8 cellular contexts compared by ENCODE assay signal in genomic region chr7:38796636-38797501, GRCh38.
A peak's percentile ranks its signal among the peaks of the same experiment; 100 is the strongest.
DNase-seq lines count a peak whose midpoint lies in the region; ATAC-seq and TF ChIP-seq lines count a peak whose summit lies in the region.

No MANE protein-coding gene starts in this region.

- ATAC-seq in HG03025 (IDR thresholded peaks at IDR 0.05; ENCODE audit: low FRiP score, unreplicated experiment) (no peak), GM21515 (IDR thresholded peaks at IDR 0.05; ENCODE audit: unreplicated experiment) (no peak)

- H3K36me3 ChIP-seq in CD4-positive, alpha-beta memory T cell (ENCODE audit: insufficient read depth, low read length), result peaks cover 6% of the 10 kb centered on the region
- H3K36me3 ChIP-seq in HAP-1 (replicated peaks), result no peaks in the 10 kb centered on the region
- H3K36me3 ChIP-seq in fibroblast of lung (ENCODE audit: control insufficient read depth, insufficient read depth, low read length), result peaks cover under 1% of the 10 kb centered on the region

- POLR2A ChIA-PET in CD4-positive, alpha-beta memory T cell (lab: Charles Lee; ENCODE audit: partially characterized antibody), result interaction anchor here (0.5 kb wide), 1 partner anchor 53 kb away, joined by 3 read pairs; no protein-coding TSS in a partner anchor

- H2AFZ ChIP-seq in fibroblast of lung (ENCODE audit: low read length), result no peak overlapping the region

- H4K20me1 ChIP-seq in fibroblast of lung (ENCODE audit: control insufficient read depth, extremely low read depth, insufficient read depth, low read length), result no peaks in the 10 kb centered on the region

- H3K27ac Mint-ChIP-seq in CD4-positive, alpha-beta memory T cell, result peak overlapping the region in 1 of 7 donors; percentile 67
- no peak overlapping the region for H3K27ac Mint-ChIP-seq in osteocyte (ENCODE audit: unreplicated experiment)

- intact Hi-C loops in CD4-positive, alpha-beta memory T cell (cut with micrococcal nuclease), result no loop called here

- no peak overlapping the region for H3K9ac ChIP-seq in fibroblast of lung (ENCODE audit: insufficient read depth, low read length)

- no peak overlapping the region for H3K4me2 ChIP-seq in fibroblast of lung (ENCODE audit: extremely low read depth, insufficient read depth, low read length)

- H3K27ac ChIP-seq in CD4-positive, alpha-beta memory T cell (ENCODE audit: low read depth, low read length), result no peak overlapping the region
- no peak overlapping the region for H3K27ac ChIP-seq in fibroblast of lung (ENCODE audit: insufficient read depth, low read length)

- no peaks in the 10 kb centered on the region for H3K9me3 ChIP-seq in CD4-positive, alpha-beta memory T cell (ENCODE audit: control insufficient read depth in 1 of 2, low read length in 2 of 2)
- H3K9me3 ChIP-seq in HAP-1 (no peaks in the 10 kb centered on the region), fibroblast of lung (ENCODE audit: control insufficient read depth, insufficient read depth, low read depth, low read length) (no peaks in the 10 kb centered on the region)

- H3K4me3 ChIP-seq in CD4-positive, alpha-beta memory T cell (ENCODE audit: low read length in 2 of 2), result no peak overlapping the region
- H3K4me3 ChIP-seq in HAP-1 (no peak overlapping the region), fibroblast of lung (replicated peaks in 1 of 4; ENCODE audit: control extremely low read depth in 1 of 4, insufficient read depth in 1 of 4, low read depth in 3 of 4, low read length in 4 of 4) (no peak overlapping the region)

- H3K9me3 Mint-ChIP-seq in CD4-positive, alpha-beta memory T cell, result peaks cover 0 to 3% (median 0%) of the 10 kb centered on the region in 8 donors
- H3K9me3 Mint-ChIP-seq in osteocyte (ENCODE audit: unreplicated experiment), result no peaks in the 10 kb centered on the region

- peaks cover 30 to 40% of the 10 kb centered on the region in 2 donors for H3K36me3 Mint-ChIP-seq in CD4-positive, alpha-beta memory T cell
- H3K36me3 Mint-ChIP-seq in osteocyte (ENCODE audit: unreplicated experiment), result peaks cover 4% of the 10 kb centered on the region

- no peaks in the 10 kb centered on the region for H3K79me2 ChIP-seq in fibroblast of lung (ENCODE audit: control insufficient read depth, insufficient read depth, low read length)

- CTCF ChIA-PET in CD4-positive, alpha-beta memory T cell (lab: Charles Lee; ENCODE audit: partially characterized antibody), result interaction anchor here (0.9 to 7.0 kb wide), 6 partner anchors 11 to 724 kb away, joined by 3 to 39 read pairs (median 4); no protein-coding TSS in a partner anchor

- H3K4me3 Mint-ChIP-seq in CD4-positive, alpha-beta memory T cell, result no peak overlapping the region
- H3K4me3 Mint-ChIP-seq in osteocyte (ENCODE audit: unreplicated experiment), result no peak overlapping the region

- no peaks in the 10 kb centered on the region for H3K4me1 ChIP-seq in CD4-positive, alpha-beta memory T cell (ENCODE audit: insufficient read depth, low read length)
- H3K4me1 ChIP-seq in HAP-1 (no peaks in the 10 kb centered on the region; the same call in 1 of the 2 replicates), fibroblast of lung (ENCODE audit: control insufficient read depth, extremely low read depth, insufficient read depth, low read length) (no peaks in the 10 kb centered on the region)

- DNase-seq in CD4-positive, alpha-beta memory T cell, result peak in 4 of 5 donors; percentile 22 to 44 (median 30)
- DNase-seq in HAP-1 (ENCODE audit: low spot score in 2 of 2) (peak; percentile 65 to 76), NCI-H526 treated with DMSO at 0.1 percent for 48 hours (lab: John Stamatoyannopoulos, UW) (peak; percentile 22), fibroblast of lung (ENCODE audit: low read depth in 2 of 2) (peak; percentile 36 to 76), osteocyte (ENCODE audit: extremely low spot score, unreplicated experiment) (no peak)
- DNase-seq in activated CD8-positive, alpha-beta memory T cell treated with anti-CD3 and anti-CD28 coated beads, Interleukin-2, amount 50 U/mL, for 4 hours, result peak; percentile 51

- H3K27me3 ChIP-seq in CD4-positive, alpha-beta memory T cell (ENCODE audit: insufficient read depth, low read length), result no peaks in the 10 kb centered on the region
- no peaks in the 10 kb centered on the region for H3K27me3 ChIP-seq in HAP-1 (ENCODE audit: low read depth)
- H3K27me3 ChIP-seq in fibroblast of lung (ENCODE audit: control insufficient read depth, insufficient read depth, low read length), result no peaks in the 10 kb centered on the region

- TF ChIP-seq CTCF in fibroblast of lung (conservative IDR thresholded peaks at IDR 0.05 in 1 of 2, IDR thresholded peaks at IDR 0.05 in 1 of 2; ENCODE audit: low read depth in 1 of 2, low read length in 2 of 2), result peak; percentile 69 to 74
- peak; percentile 83 for TF ChIP-seq CTCF in osteocyte (IDR thresholded peaks at IDR 0.05)

- peaks cover 0 to 3% (median 0%) of the 10 kb centered on the region in 4 donors for H3K4me1 Mint-ChIP-seq in CD4-positive, alpha-beta memory T cell
- H3K4me1 Mint-ChIP-seq in osteocyte (ENCODE audit: unreplicated experiment), result peaks cover 3% of the 10 kb centered on the region

- H3K27me3 Mint-ChIP-seq in CD4-positive, alpha-beta memory T cell, result no peaks in the 10 kb centered on the region
- no peaks in the 10 kb centered on the region for H3K27me3 Mint-ChIP-seq in osteocyte (ENCODE audit: unreplicated experiment)

- in situ Hi-C loops in HAP-1 (cut with MboI; ENCODE audit: low sequenced_read_pairs), result loop anchor here (10.0 kb wide), 2 partner anchors 668 to 718 kb away; no protein-coding TSS in a partner anchor
